In the genomic region with DNA sequence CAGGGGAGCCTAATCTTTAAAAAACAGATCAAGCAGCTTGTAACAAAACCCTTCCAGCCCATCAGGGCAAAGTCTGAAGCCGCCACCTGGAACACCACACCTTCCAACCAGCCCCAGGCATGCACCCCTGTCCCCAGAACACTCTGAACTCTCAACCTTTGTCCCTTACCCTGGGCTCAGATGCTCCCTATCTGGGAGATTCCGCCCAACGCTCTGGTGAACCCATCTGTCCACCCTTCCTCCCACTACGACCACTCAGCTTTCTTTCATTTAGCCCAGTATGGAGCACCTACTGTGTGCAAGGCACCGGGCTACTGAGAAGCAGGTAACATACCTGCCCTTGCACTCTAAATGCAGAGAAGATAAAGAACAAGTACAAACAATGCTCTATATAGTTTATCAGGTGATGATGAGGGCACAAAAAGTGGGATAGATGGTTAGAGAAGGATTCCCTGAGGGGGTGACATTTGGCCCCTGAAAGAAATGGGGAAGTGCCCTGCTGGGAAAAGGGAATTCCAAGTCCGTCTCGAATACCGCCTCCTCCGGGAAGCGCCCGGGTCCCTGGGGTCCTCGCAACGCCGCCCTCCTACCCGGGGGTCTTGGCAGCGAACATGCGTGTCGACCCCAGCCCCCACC, we compare ENCODE assay signal across 8 cellular contexts. TPM values are rescaled to one million over a fixed set of nuclear protein-coding genes. Genes with fewer than 3 reads are reported as not detected.
DNase-seq lines count a peak whose midpoint lies in the region; ATAC-seq, FAIRE-seq and TF ChIP-seq lines count a peak whose summit lies in the region.

No MANE protein-coding gene starts in this region.

- H3K36me3 Mint-ChIP-seq in activated CD4-positive, alpha-beta T cell treated with anti-CD3 and anti-CD28 coated beads, Interleukin-2, amount 10 ng/mL, durations not matched to agents 24 days and 14 days (ENCODE audit: low read depth) = no peaks in the 10 kb centered on the region
- H3K36me3 Mint-ChIP-seq in activated T-helper 17 cell treated with anti-CD3 and anti-CD28 coated beads, Interleukin-2, amount 50 U/mL, for 72 hours (ENCODE audit: low read depth) = no peaks in the 10 kb centered on the region

- H3K9ac ChIP-seq in kidney (ENCODE audit: low read length in 2 of 2) = peak overlapping the region in 1 of 2 donors; percentile 52

- no peak overlapping the region for H3K27ac Mint-ChIP-seq in activated CD4-positive, alpha-beta T cell treated with anti-CD3 and anti-CD28 coated beads, Interleukin-2, amount 10 ng/mL, durations not matched to agents 24 days and 14 days
- H3K27ac Mint-ChIP-seq in activated T-helper 17 cell treated with anti-CD3 and anti-CD28 coated beads, Interleukin-2, amount 50 U/mL, for 72 hours = no peak overlapping the region

- H3K4me1 Mint-ChIP-seq in activated CD4-positive, alpha-beta T cell treated with anti-CD3 and anti-CD28 coated beads, Interleukin-2, amount 10 ng/mL, durations not matched to agents 24 days and 14 days = peaks cover 13% of the 10 kb centered on the region
- peaks cover 20% of the 10 kb centered on the region for H3K4me1 Mint-ChIP-seq in activated T-helper 17 cell treated with anti-CD3 and anti-CD28 coated beads, Interleukin-2, amount 50 U/mL, for 72 hours

- peak overlapping the region; percentile 93 for H3K4me3 Mint-ChIP-seq in activated CD4-positive, alpha-beta T cell treated with anti-CD3 and anti-CD28 coated beads, Interleukin-2, amount 10 ng/mL, durations not matched to agents 24 days and 14 days
- H3K4me3 Mint-ChIP-seq in activated T-helper 17 cell treated with anti-CD3 and anti-CD28 coated beads, Interleukin-2, amount 50 U/mL, for 72 hours = peak overlapping the region; percentile 93

- no peaks in the 10 kb centered on the region for H3K36me3 ChIP-seq in kidney (ENCODE audit: control insufficient read depth in 1 of 2, insufficient read depth in 2 of 2, low read length in 2 of 2)

- H3K27ac ChIP-seq in kidney (ENCODE audit: low read depth in 2 of 2, low read length in 2 of 2) (peak overlapping the region in 1 of 2 donors; percentile 10), substantia nigra (ENCODE audit: low read depth, low read length, poor library complexity, severe bottlenecking) (peak overlapping the region; percentile 26)

- ATAC-seq in activated T-helper 17 cell treated with anti-CD3 and anti-CD28 coated beads, Interleukin-2, amount 50 U/mL, for 72 hours (replicated peaks) = no peak

- H3K4me3 ChIP-seq in kidney (ENCODE audit: low read length in 2 of 2) = peak overlapping the region; percentile 58 to 75

- H3K4me1 ChIP-seq in kidney (ENCODE audit: control insufficient read depth in 1 of 2, insufficient read depth in 1 of 2, low read depth in 1 of 2, low read length in 2 of 2) = peaks cover 8 to 11% of the 10 kb centered on the region in 2 donors

- no peaks in the 10 kb centered on the region for H3K9me3 Mint-ChIP-seq in activated CD4-positive, alpha-beta T cell treated with anti-CD3 and anti-CD28 coated beads, Interleukin-2, amount 10 ng/mL, durations not matched to agents 24 days and 14 days
- no peaks in the 10 kb centered on the region for H3K9me3 Mint-ChIP-seq in activated T-helper 17 cell treated with anti-CD3 and anti-CD28 coated beads, Interleukin-2, amount 50 U/mL, for 72 hours

- no peak for TF ChIP-seq POLR2A in GM12892 (IDR thresholded peaks at IDR 0.05; ENCODE audit: low read depth, low read length)

- no peak for DNase-seq in activated CD4-positive, alpha-beta T cell treated with anti-CD3 and anti-CD28 coated beads, Interleukin-2, amount 10 ng/mL, durations not matched to agents 24 days and 14 days
- DNase-seq in activated CD4-positive, alpha-beta T cell treated with anti-CD3 and anti-CD28 coated beads for 1 hour = no peak
- DNase-seq in kidney (no peak), substantia nigra (lab: John Stamatoyannopoulos, UW) (peak in 1 of 49 donors; percentile 42), GM12892 (ENCODE audit: insufficient read length) (no peak), RKO (ENCODE audit: low spot score) (no peak), NCI-H2196 treated with DMSO at 0.1 percent for 48 hours (lab: John Stamatoyannopoulos, UW; ENCODE audit: unreplicated experiment) (no peak)

- FAIRE-seq in kidney (lab: Jason Lieb, UNC) (no peak), GM12892 (lab: Jason Lieb, UNC) (no peak)

- no peak for TF ChIP-seq CTCF in kidney (IDR thresholded peaks at IDR 0.05; ENCODE audit: borderline replicate concordance, extremely low read depth, insufficient read depth)

- H3K9me3 ChIP-seq in kidney (ENCODE audit: control insufficient read depth in 1 of 2, low read length in 2 of 2) = no peaks in the 10 kb centered on the region

- peaks cover 7% of the 10 kb centered on the region for H3K27me3 Mint-ChIP-seq in activated CD4-positive, alpha-beta T cell treated with anti-CD3 and anti-CD28 coated beads, Interleukin-2, amount 10 ng/mL, durations not matched to agents 24 days and 14 days
- H3K27me3 Mint-ChIP-seq in activated T-helper 17 cell treated with anti-CD3 and anti-CD28 coated beads, Interleukin-2, amount 50 U/mL, for 72 hours = no peaks in the 10 kb centered on the region

- intact Hi-C loops in activated CD4-positive, alpha-beta T cell treated with anti-CD3 and anti-CD28 coated beads, Interleukin-2, amount 10 ng/mL, durations not matched to agents 24 days and 14 days (cut with micrococcal nuclease) = no loop called here
- intact Hi-C loops in kidney (cut with DNase I) = no loop called here

RNA-seq across cellular contexts. Expression of gene PEPD, which starts 0.6 kb away (rescaled TPM):
- total RNA-seq in activated CD4-positive, alpha-beta T cell treated with anti-CD3 and anti-CD28 coated beads, Interleukin-2, amount 10 ng/mL, durations not matched to agents 24 days and 14 days = 17.1 and 21.1 TPM in 2 replicates
- total RNA-seq in activated T-helper 17 cell treated with anti-CD3 and anti-CD28 coated beads, Interleukin-2, amount 50 U/mL, for 72 hours = 10 to 100 TPM; 16.4 to 33.1 TPM
- total RNA-seq in kidney = 71.4 TPM
- polyA plus RNA-seq in kidney (ENCODE audit: insufficient read depth, low read depth, low replicate concordance) = 402 TPM
- 31.4 TPM for polyA plus RNA-seq in GM12892 (2012; ENCODE audit: missing spikeins)
